ENCODE assay signal across 27 cellular contexts in the genomic region with DNA sequence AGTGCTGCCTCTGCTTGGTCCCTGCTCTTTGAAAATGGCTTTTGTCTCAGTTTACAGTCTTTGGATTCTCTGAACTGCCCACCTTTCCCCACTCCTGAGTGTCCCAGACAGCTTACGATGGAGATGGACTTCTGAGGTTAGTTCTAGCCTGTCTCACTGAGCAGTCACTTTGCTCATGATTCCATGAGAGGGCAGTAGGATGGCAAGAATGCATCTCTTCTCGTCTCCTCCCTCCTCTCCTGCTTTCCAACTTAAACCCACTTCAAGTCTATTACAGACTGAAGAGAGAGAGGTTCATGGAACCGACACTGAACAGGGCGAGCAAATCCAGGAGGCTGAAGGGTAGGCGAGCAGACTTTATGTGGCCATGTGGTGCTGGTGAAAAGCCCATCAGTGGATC. TPM values are rescaled to one million over a fixed set of nuclear protein-coding genes. Genes with fewer than 3 reads are reported as not detected.
A peak's percentile ranks its signal among the peaks of the same experiment; 100 is the strongest.
DNase-seq lines count a peak whose midpoint lies in the region; ATAC-seq, FAIRE-seq and TF ChIP-seq lines count a peak whose summit lies in the region.
"Had no signal": no experiment of that assay in that cellular context is flagged by ENCODE, and none has a peak within 500 bp of the region (broad histone marks: within the 10 kb centered on the region; RNA-seq: fewer than 3 reads in every experiment).

No MANE protein-coding gene starts in this region.

- no peak overlapping the region for H2AK5ac ChIP-seq in H1 (ENCODE audit: low read depth, low read length)

- no peak overlapping the region for H2BK20ac ChIP-seq in H1 (ENCODE audit: low read length)

- H2BK120ac ChIP-seq in H1 (replicated peaks; ENCODE audit: low read depth, low read length) = no peak overlapping the region

- CTCF ChIA-PET in H1 (lab: Charles Lee; ENCODE audit: partially characterized antibody) = interaction anchor here (1.1 to 1.4 kb wide), 2 partner anchors 218 to 242 kb away, joined by 3 to 4 read pairs; no protein-coding TSS in a partner anchor

- H2BK12ac ChIP-seq in H1 (ENCODE audit: low read depth, low read length) = no peak overlapping the region

- H3K36me3 ChIP-seq in H1 (ENCODE audit: control insufficient read depth in 2 of 4, insufficient read depth in 4 of 4, low read length in 3 of 4) = peaks cover 0 to 10% (median 0%) of the 10 kb centered on the region in 4 experiments; a peak in 3 of 8 replicates
- H3K36me3 ChIP-seq: colonic mucosa had no signal

- H4K8ac ChIP-seq in H1 (ENCODE audit: extremely low read depth, insufficient read depth, low read length) = no peak overlapping the region

- H2BK5ac ChIP-seq in H1 (ENCODE audit: low read depth, low read length) = no peak overlapping the region

- ATAC-seq in HG02970 (IDR thresholded peaks at IDR 0.05; ENCODE audit: low FRiP score, unreplicated experiment) = no peak
- ATAC-seq: activated naive CD8-positive, alpha-beta T cell treated with anti-CD3 and anti-CD28 coated beads, Interleukin-2, amount 50 U/mL, for 24 hours; stimulated activated naive CD8-positive, alpha-beta T cell treated with anti-CD3 and anti-CD28 coated beads, Interleukin-15, Interleukin-2, amounts not matched to agents 100 U/mL and 50 U/mL, for 24 hours had no signal

- intact Hi-C loops in posterior vena cava (cut with DNase I) = no loop called here
- intact Hi-C loops in activated T-helper 2 cell treated with anti-CD3 and anti-CD28 coated beads, Interferon-gamma antibody, Interleukin-2, Interleukin-4, amounts not matched to agents 10 μg/mL and 5 μg/mL and 100 μg/mL, durations not matched to agents 14 hours and 24 hours and 36 hours (cut with micrococcal nuclease) = no loop called here

- peak in 2 of 3 experiments; percentile 3; a peak in 1 of 4 replicates for TF ChIP-seq CTCF in H1 (IDR thresholded peaks at IDR 0.05; ENCODE audit: control extremely low read depth in 1 of 3, insufficient read depth in 1 of 3, low read depth in 1 of 3, low read length in 3 of 3)

- no peak overlapping the region for H3K14ac ChIP-seq in H1 (ENCODE audit: insufficient read length)

- FAIRE-seq in H1 (lab: Jason Lieb, UNC) = no peak
- FAIRE-seq: frontal cortex, G401.6 had no signal

- no peak overlapping the region for H4K5ac ChIP-seq in H1 (ENCODE audit: insufficient read length, low read depth, low read length)

- no peak overlapping the region for H3K27ac ChIP-seq in H1 (ENCODE audit: low read depth, low read length)
- H3K27ac ChIP-seq: 22Rv1, colonic mucosa, esophagus squamous epithelium, neutrophil, skin epidermis had no signal

- TF ChIP-seq EP300 in H1 (IDR thresholded peaks at IDR 0.05; ENCODE audit: borderline replicate concordance in 1 of 2, low read depth in 2 of 2, low read length in 2 of 2) = no peak

- H3K27me3 ChIP-seq in H1 (replicated peaks in 1 of 4; ENCODE audit: control insufficient read depth in 3 of 4, extremely low read depth in 1 of 4, insufficient read depth in 3 of 4, low read length in 3 of 4) = no peaks in the 10 kb centered on the region
- H3K27me3 ChIP-seq: colonic mucosa, esophagus squamous epithelium, neutrophil had no signal

- no peak overlapping the region for H3K4ac ChIP-seq in H1 (replicated peaks; ENCODE audit: insufficient read length, low read depth, low read length)

- H3K23me2 ChIP-seq in H1 (ENCODE audit: low read depth, low read length) = no peaks in the 10 kb centered on the region; the same call in 1 of the 2 replicates

- H3K4me1 ChIP-seq in H1 (replicated peaks in 1 of 4; ENCODE audit: control insufficient read depth in 3 of 4, insufficient read depth in 4 of 4, low read length in 3 of 4) = no peaks in the 10 kb centered on the region
- H3K4me1 ChIP-seq: colonic mucosa, esophagus squamous epithelium had no signal

- no peak overlapping the region for H3K27ac Mint-ChIP-seq in activated T-helper 2 cell treated with anti-CD3 and anti-CD28 coated beads, Interferon-gamma antibody, Interleukin-2, Interleukin-4, amounts not matched to agents 10 μg/mL and 5 μg/mL and 100 μg/mL, durations not matched to agents 14 hours and 24 hours and 36 hours
- H3K27ac Mint-ChIP-seq: activated naive CD8-positive, alpha-beta T cell treated with anti-CD3 and anti-CD28 coated beads, Interleukin-2, amount 50 U/mL, for 24 hours; CD4-positive, alpha-beta T cell had no signal

- H3K4me3 Mint-ChIP-seq in activated T-helper 2 cell treated with anti-CD3 and anti-CD28 coated beads, Interferon-gamma antibody, Interleukin-2, Interleukin-4, amounts not matched to agents 10 μg/mL and 5 μg/mL and 100 μg/mL, durations not matched to agents 14 hours and 24 hours and 36 hours (ENCODE audit: low read depth) = no peak overlapping the region
- H3K4me3 Mint-ChIP-seq: activated naive CD8-positive, alpha-beta T cell treated with anti-CD3 and anti-CD28 coated beads, Interleukin-2, amount 50 U/mL, for 24 hours; CD4-positive, alpha-beta T cell had no signal

- H3K79me2 ChIP-seq in H1 (ENCODE audit: control insufficient read depth in 1 of 2, insufficient read depth in 2 of 2, low read length in 2 of 2) = no peaks in the 10 kb centered on the region

- no peak overlapping the region for H3K56ac ChIP-seq in H1 (replicated peaks; ENCODE audit: insufficient read length, low read depth, low read length)

- no peaks in the 10 kb centered on the region for H3K9me3 ChIP-seq in H1 (ENCODE audit: insufficient read depth in 2 of 2, low read depth in 1 of 2, low read length in 1 of 2)
- H3K9me3 ChIP-seq: colonic mucosa, esophagus squamous epithelium, neutrophil had no signal

- H3K27me3 Mint-ChIP-seq in activated T-helper 2 cell treated with anti-CD3 and anti-CD28 coated beads, Interferon-gamma antibody, Interleukin-2, Interleukin-4, amounts not matched to agents 10 μg/mL and 5 μg/mL and 100 μg/mL, durations not matched to agents 14 hours and 24 hours and 36 hours (ENCODE audit: low read depth) = no peaks in the 10 kb centered on the region
- H3K27me3 Mint-ChIP-seq: activated naive CD8-positive, alpha-beta T cell treated with anti-CD3 and anti-CD28 coated beads, Interleukin-2, amount 50 U/mL, for 24 hours; CD4-positive, alpha-beta T cell had no signal

- no peak for TF ChIP-seq POLR2A in H1 (IDR thresholded peaks at IDR 0.05; ENCODE audit: control extremely low read depth in 1 of 2, low read depth in 2 of 2, low read length in 2 of 2)

- H3K9me3 Mint-ChIP-seq in activated T-helper 2 cell treated with anti-CD3 and anti-CD28 coated beads, Interferon-gamma antibody, Interleukin-2, Interleukin-4, amounts not matched to agents 10 μg/mL and 5 μg/mL and 100 μg/mL, durations not matched to agents 14 hours and 24 hours and 36 hours = no peaks in the 10 kb centered on the region
- H3K9me3 Mint-ChIP-seq: activated naive CD8-positive, alpha-beta T cell treated with anti-CD3 and anti-CD28 coated beads, Interleukin-2, amount 50 U/mL, for 24 hours; CD4-positive, alpha-beta T cell had no signal

- DNase-seq in DMS 273 (lab: John Stamatoyannopoulos, UW; ENCODE audit: unreplicated experiment) (peak; percentile 4), DMS 273 treated with DMSO at 0.1 percent for 48 hours (lab: John Stamatoyannopoulos, UW) (no peak), NCI-H82 (lab: John Stamatoyannopoulos, UW) (peak; percentile 80), H1 (ENCODE audit: low read depth in 1 of 2, low spot score in 2 of 2) (no peak), posterior vena cava (ENCODE audit: low spot score) (peak; percentile 6), DMS53 (lab: John Stamatoyannopoulos, UW) (no peak)
- DNase-seq in activated T-helper 2 cell treated with anti-CD3 and anti-CD28 coated beads, Interferon-gamma antibody, Interleukin-2, Interleukin-4, amounts not matched to agents 10 μg/mL and 5 μg/mL and 100 μg/mL, durations not matched to agents 14 hours and 24 hours and 36 hours (ENCODE audit: low spot score) = no peak
- DNase-seq: activated CD4-positive, alpha-beta T cell treated with anti-CD3 and anti-CD28 coated beads for 4 hours; activated effector memory CD4-positive, alpha-beta T cell treated with anti-CD3 and anti-CD28 coated beads, Interleukin-2, amount 50 U/mL, for 16 hours; activated naive CD8-positive, alpha-beta T cell treated with anti-CD3 and anti-CD28 coated beads, Interleukin-2, amount 50 U/mL, for 24 hours; CD4-positive, alpha-beta T cell; colonic mucosa; esophagus squamous epithelium; H7; KBM-7; NCI-H1105 treated with DMSO at 0.1 percent for 48 hours; NCI-H2081 treated with DMSO at 0.1 percent for 48 hours; NCI-H510A; Right ventricle myocardium superior; stimulated activated naive CD8-positive, alpha-beta T cell treated with anti-CD3 and anti-CD28 coated beads, Interleukin-15, Interleukin-2, amounts not matched to agents 100 U/mL and 50 U/mL, for 24 hours; T-helper 2 cell had no signal

- H3K4me2 ChIP-seq in H1 (ENCODE audit: insufficient read depth in 1 of 2, low read depth in 2 of 2, low read length in 2 of 2) = no peak overlapping the region

- no peak overlapping the region for H3K4me3 ChIP-seq in H1 (ENCODE audit: extremely low read depth in 1 of 4, insufficient read depth in 2 of 4, low read depth in 3 of 4, low read length in 4 of 4)
- H3K4me3 ChIP-seq: colonic mucosa, esophagus squamous epithelium, skin epidermis had no signal

- POLR2A ChIA-PET in H1 (lab: Charles Lee; ENCODE audit: partially characterized antibody) = no interaction called here

- H4K20me1 ChIP-seq in H1 (replicated peaks in 1 of 2; ENCODE audit: control insufficient read depth in 1 of 2, insufficient read depth in 2 of 2, low read length in 2 of 2) = no peaks in the 10 kb centered on the region

- H3K79me1 ChIP-seq in H1 (ENCODE audit: low read depth, low read length) = no peaks in the 10 kb centered on the region

- H2AFZ ChIP-seq in H1 (ENCODE audit: low read length) = no peak overlapping the region

- peaks cover 22% of the 10 kb centered on the region for H3K36me3 Mint-ChIP-seq in activated T-helper 2 cell treated with anti-CD3 and anti-CD28 coated beads, Interferon-gamma antibody, Interleukin-2, Interleukin-4, amounts not matched to agents 10 μg/mL and 5 μg/mL and 100 μg/mL, durations not matched to agents 14 hours and 24 hours and 36 hours (ENCODE audit: low read depth)

- no peak overlapping the region for H3K9ac ChIP-seq in H1 (replicated peaks in 1 of 4; ENCODE audit: extremely low read depth in 1 of 4, low read depth in 3 of 4, low read length in 3 of 4)

- peak; percentile 15 to 32; a peak in 1 of 4 replicates for TF ChIP-seq RAD21 in H1 (IDR thresholded peaks at IDR 0.05 in 1 of 2, conservative IDR thresholded peaks at IDR 0.05 in 1 of 2; ENCODE audit: low read depth in 2 of 2, low read length in 2 of 2)

- H3K18ac ChIP-seq in H1 (ENCODE audit: extremely low read depth, low read length) = no peak overlapping the region

- no peak overlapping the region for H2BK15ac ChIP-seq in H1 (ENCODE audit: low read length)

- no peaks in the 10 kb centered on the region for H3K4me1 Mint-ChIP-seq in activated T-helper 2 cell treated with anti-CD3 and anti-CD28 coated beads, Interferon-gamma antibody, Interleukin-2, Interleukin-4, amounts not matched to agents 10 μg/mL and 5 μg/mL and 100 μg/mL, durations not matched to agents 14 hours and 24 hours and 36 hours (ENCODE audit: low read depth)
- H3K4me1 Mint-ChIP-seq: activated naive CD8-positive, alpha-beta T cell treated with anti-CD3 and anti-CD28 coated beads, Interleukin-2, amount 50 U/mL, for 24 hours had no signal

- no peak overlapping the region for H3K23ac ChIP-seq in H1 (ENCODE audit: insufficient read length)

- WGBS in H1 (ENCODE audit: extremely low coverage in 1 of 2, insufficient coverage in 1 of 2, insufficient read length in 1 of 2, insufficient replicate concordance in 2 of 2, low coverage in 1 of 2, low lambda C conversion rate in 2 of 2, missing lambda C conversion rate in 1 of 2), 2 experiments = 91% methylated on average over 5 of the region's 5 CpGs; no CpG with 5 or more reads in 1 of the 2 experiments

- no peak overlapping the region for H4K91ac ChIP-seq in H1 (replicated peaks; ENCODE audit: insufficient read length, low read length)

RNA-seq across cellular contexts. Expression of a gene that starts 38.5 kb away (rescaled TPM):
- 18.7 and 20.8 TPM in 2 replicates for total RNA-seq in H1 (2021; fragmentation: NEBNext Ultra II Directional; extraction: Animal tissue kit (Norgen Biotek cat#: 25700))
- polyA plus RNA-seq in H1 (2011; rRNA removed) = 8.4 and 10.5 TPM in 2 replicates
- polyA plus RNA-seq in H1 (2011; cell fraction: cytosol; rRNA removed) = 12.3 TPM
- 49.4 TPM for polyA plus RNA-seq in H1 (2011; cell fraction: nucleus; rRNA removed)
- 14.5 to 18.6 TPM (median 14.7 TPM) in 4 replicates for polyA plus RNA-seq in H1 (2012, experiment 1 of 2)
- 9.2 TPM for polyA plus RNA-seq in H1 (2012, experiment 2 of 2)
- polyA plus RNA-seq in H1 (2013, experiment 1 of 2) = 17.7 TPM
- polyA plus RNA-seq in H1 (2013, experiment 2 of 2) = 16.6 TPM
- polyA minus RNA-seq in H1 (2011; rRNA and poly(A)+ RNA removed) = 12.4 and 13.0 TPM in 2 replicates
- polyA minus RNA-seq in H1 (2011; cell fraction: cytosol; rRNA and poly(A)+ RNA removed) = 9.7 TPM
- polyA minus RNA-seq in H1 (2011; cell fraction: nucleus; rRNA and poly(A)+ RNA removed) = 14.4 TPM
- total RNA-seq in posterior vena cava = 10 to 100 TPM; 23.1 to 28.2 TPM
- total RNA-seq in activated T-helper 2 cell treated with anti-CD3 and anti-CD28 coated beads, Interferon-gamma antibody, Interleukin-2, Interleukin-4, amounts not matched to agents 10 μg/mL and 5 μg/mL and 100 μg/mL, durations not matched to agents 14 hours and 24 hours and 36 hours = 32.3 and 34.2 TPM in 2 replicates

RNA-seq across cellular contexts. Expression of a gene that starts 50.1 kb away (rescaled TPM):
- 7.5 and 7.7 TPM in 2 replicates for total RNA-seq in H1 (2021; fragmentation: NEBNext Ultra II Directional; extraction: Animal tissue kit (Norgen Biotek cat#: 25700))
- polyA plus RNA-seq in H1 (2011; rRNA removed) = 7.9 and 9.5 TPM in 2 replicates
- polyA plus RNA-seq in H1 (2011; cell fraction: cytosol; rRNA removed) = 6.1 TPM
- polyA plus RNA-seq in H1 (2011; cell fraction: nucleus; rRNA removed) = 16.9 TPM
- polyA plus RNA-seq in H1 (2012, experiment 1 of 2) = 8.2 to 11.3 TPM (median 9.2 TPM) in 4 replicates
- 4.9 TPM for polyA plus RNA-seq in H1 (2012, experiment 2 of 2)
- 6.5 TPM for polyA plus RNA-seq in H1 (2013, experiment 1 of 2)
- 6.4 TPM for polyA plus RNA-seq in H1 (2013, experiment 2 of 2)
- polyA minus RNA-seq in H1 (2011; rRNA and poly(A)+ RNA removed) = 20.2 and 21.9 TPM in 2 replicates
- polyA minus RNA-seq in H1 (2011; cell fraction: cytosol; rRNA and poly(A)+ RNA removed) = 6.2 TPM
- 5.4 TPM for polyA minus RNA-seq in H1 (2011; cell fraction: nucleus; rRNA and poly(A)+ RNA removed)
- 10 to 100 TPM; 25.2 to 36.1 TPM for total RNA-seq in posterior vena cava
- 0.11 and 0.32 TPM in 2 replicates for total RNA-seq in activated T-helper 2 cell treated with anti-CD3 and anti-CD28 coated beads, Interferon-gamma antibody, Interleukin-2, Interleukin-4, amounts not matched to agents 10 μg/mL and 5 μg/mL and 100 μg/mL, durations not matched to agents 14 hours and 24 hours and 36 hours

Comparison
In these comparisons a context has a peak if more than half of its experiments do, and no peak if none do; other contexts are left out.
1. DNase-seq: peak in DMS 273 (single experiment), NCI-H82 (single experiment) and posterior vena cava (single experiment); none in DMS 273 treated with DMSO at 0.1 percent for 48 hours (single experiment), H1 (0 of 2), DMS53 (single experiment) and activated T-helper 2 cell treated with anti-CD3 and anti-CD28 coated beads, Interferon-gamma antibody, Interleukin-2, Interleukin-4, amounts not matched to agents 10 μg/mL and 5 μg/mL and 100 μg/mL, durations not matched to agents 14 hours and 24 hours and 36 hours (single experiment).